In the genomic region with DNA sequence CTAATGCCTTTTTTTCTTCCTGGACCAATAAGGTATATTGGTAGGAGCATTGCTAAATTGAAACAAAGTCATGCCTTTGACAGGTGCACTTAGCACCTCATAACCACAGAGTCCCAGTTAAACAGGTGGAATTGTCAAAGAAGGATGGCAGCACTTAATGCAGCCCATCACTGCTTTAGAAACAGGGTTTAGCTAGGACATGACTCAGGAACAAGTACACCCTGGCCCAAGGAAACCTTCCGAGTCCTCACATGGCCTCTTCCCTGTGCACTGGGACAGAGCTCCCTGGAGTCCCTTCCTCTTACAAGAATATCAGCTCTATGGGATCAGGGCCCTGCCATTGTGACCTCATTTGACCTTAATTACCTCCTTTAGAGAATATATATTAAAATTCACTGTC, we compare ENCODE assay signal across 24 cellular contexts.
"Had no signal": no experiment of that assay in that cellular context is flagged by ENCODE, and none has a peak within 500 bp of the region (broad histone marks: within the 10 kb centered on the region; RNA-seq: fewer than 3 reads in every experiment).

No MANE protein-coding gene starts in this region.

- DNase-seq: colonic mucosa; cortex of kidney; effector CD8-positive, alpha-beta T cell; effector memory CD8-positive, alpha-beta T cell; endodermal cell; esophagus squamous epithelium; foreskin fibroblast; foreskin melanocyte; gastrocnemius medialis; glutamatergic neuron; head of caudate nucleus; heart right ventricle; hippocampal formation; left cardiac atrium; left lung; left ventricle myocardium superior; lower lobe of right lung; mesenchymal stem cell; mucosa of descending colon had no signal

- H3K4me3 Mint-ChIP-seq: dendritic cell treated with granulocyte-macrophage colony-stimulating factor and Interleukin-4, amounts not matched to agents 40 ng/mL and 50 ng/mL, for 4 days; effector memory CD8-positive, alpha-beta T cell; endodermal cell; mesothelial cell of epicardium had no signal

- H3K27ac Mint-ChIP-seq: dendritic cell treated with granulocyte-macrophage colony-stimulating factor and Interleukin-4, amounts not matched to agents 40 ng/mL and 50 ng/mL, for 4 days; effector memory CD8-positive, alpha-beta T cell; endodermal cell; mesothelial cell of epicardium had no signal

- H3K27ac ChIP-seq: colonic mucosa, esophagus squamous epithelium, gastrocnemius medialis, heart right ventricle, left lung, lower lobe of right lung had no signal

- H3K9me3 ChIP-seq: colonic mucosa, esophagus squamous epithelium, gastrocnemius medialis, left lung, mucosa of descending colon had no signal

- ATAC-seq: effector memory CD8-positive, alpha-beta T cell; heart right ventricle; left cardiac atrium; left lung; left ventricle myocardium superior; lower lobe of right lung; mucosa of descending colon had no signal

- H3K27me3 Mint-ChIP-seq: dendritic cell treated with granulocyte-macrophage colony-stimulating factor and Interleukin-4, amounts not matched to agents 40 ng/mL and 50 ng/mL, for 4 days; effector memory CD8-positive, alpha-beta T cell had no signal

- FAIRE-seq: endometrium, islet of Langerhans, keratinocyte had no signal

- H3K4me1 ChIP-seq: colonic mucosa, lower lobe of right lung had no signal

- H3K9me3 Mint-ChIP-seq: dendritic cell treated with granulocyte-macrophage colony-stimulating factor and Interleukin-4, amounts not matched to agents 40 ng/mL and 50 ng/mL, for 4 days; effector memory CD8-positive, alpha-beta T cell; endodermal cell had no signal

- H3K27me3 ChIP-seq: colonic mucosa, esophagus squamous epithelium, gastrocnemius medialis, heart right ventricle, left lung had no signal

- H3K4me1 Mint-ChIP-seq: mesothelial cell of epicardium had no signal

- H3K36me3 ChIP-seq: colonic mucosa, gastrocnemius medialis, left lung had no signal

- H3K4me3 ChIP-seq: colonic mucosa, esophagus squamous epithelium, gastrocnemius medialis, heart right ventricle, left lung, lower lobe of right lung, mucosa of descending colon had no signal
